12 cellular contexts compared by ENCODE assay signal in genomic region chr4:19729873-19730735, GRCh38.
A peak's percentile ranks its signal among the peaks of the same experiment; 100 is the strongest.
DNase-seq lines count a peak whose midpoint lies in the region; ATAC-seq and TF ChIP-seq lines count a peak whose summit lies in the region.
"Had no signal": no experiment of that assay in that cellular context is flagged by ENCODE, and none has a peak within 500 bp of the region (broad histone marks: within the 10 kb centered on the region; RNA-seq: fewer than 3 reads in every experiment).

No MANE protein-coding gene starts in this region.

- H3K4me3 ChIP-seq in heart left ventricle: peak overlapping the region in 1 of 12 donors; percentile 0
- no peak overlapping the region for H3K4me3 ChIP-seq in NB4 (ENCODE audit: low read depth, low read length)
- H3K4me3 ChIP-seq in spleen: peak overlapping the region in 1 of 8 donors; percentile 32
- H3K4me3 ChIP-seq in coronary artery: no peak overlapping the region

- ATAC-seq in heart left ventricle (peak in 2 of 4 donors; percentile 81 to 87), Right ventricle myocardium superior (ENCODE audit: poor library complexity) (no peak)
- ATAC-seq: effector memory CD8-positive, alpha-beta T cell had no signal

- no peaks in the 10 kb centered on the region for H3K27me3 ChIP-seq in heart left ventricle
- no peaks in the 10 kb centered on the region for H3K27me3 ChIP-seq in spleen (replicated peaks in 1 of 7)

- H3K36me3 ChIP-seq in heart left ventricle (no peaks in the 10 kb centered on the region), spleen (no peaks in the 10 kb centered on the region)

- H3K27ac ChIP-seq in heart left ventricle (peak overlapping the region in 9 of 12 donors; percentile 13 to 73 (median 39)), spleen (peak overlapping the region in 7 of 8 donors; percentile 33 to 78 (median 65)), coronary artery (no peak overlapping the region)
- H3K27ac ChIP-seq: KMS-11 had no signal

- whole genome bisulfite sequencing in heart left ventricle, 4 donors: 29 to 36% (median 32%) methylated on average over 8 of the region's 8 CpGs
- WGBS in spleen, 5 donors: 1 to 4% (median 2%) methylated on average over 8 of the region's 8 CpGs

- peaks cover 0 to 16% (median 0%) of the 10 kb centered on the region in 12 donors for H3K4me1 ChIP-seq in heart left ventricle
- peaks cover 5 to 17% (median 11%) of the 10 kb centered on the region in 6 donors for H3K4me1 ChIP-seq in spleen

- DNase-seq in heart left ventricle (peak in 3 of 5 donors; percentile 22 to 40 (median 30)), Right ventricle myocardium superior (no peak), NB4 (ENCODE audit: low read depth) (peak; percentile 57), dermis blood vessel endothelial cell (peak; percentile 65), spleen (no peak), LoVo (ENCODE audit: low spot score) (no peak), coronary artery (ENCODE audit: low spot score) (no peak), NCI-H345 (lab: John Stamatoyannopoulos, UW) (no peak)
- DNase-seq: activated CD4-positive, alpha-beta T cell treated with anti-CD3 and anti-CD28 coated beads, Interleukin-2, amount 50 U/mL, for 4 hours; effector memory CD8-positive, alpha-beta T cell; stimulated activated CD4-positive, alpha-beta T cell treated with anti-CD3 and anti-CD28 coated beads, Interleukin-1b, Interleukin-23, amount 100 ng/mL, for 48 hours had no signal

- TF ChIP-seq POLR2A in heart left ventricle (IDR thresholded peaks at IDR 0.05) (no peak), NB4 (IDR thresholded peaks at IDR 0.05; ENCODE audit: extremely low read depth, insufficient read length) (no peak), spleen (IDR thresholded peaks at IDR 0.05) (no peak)

- TF ChIP-seq CTCF in heart left ventricle (IDR thresholded peaks at IDR 0.05): no peak
- no peak for TF ChIP-seq CTCF in NB4 (IDR thresholded peaks at IDR 0.05; ENCODE audit: low read depth, low read length)
- TF ChIP-seq CTCF in spleen (IDR thresholded peaks at IDR 0.05 in 8 of 11, conservative IDR thresholded peaks at IDR 0.05 in 3 of 11): no peak
- no peak for TF ChIP-seq CTCF in coronary artery (IDR thresholded peaks at IDR 0.05)

- H3K9me3 ChIP-seq in heart left ventricle: peaks cover 0 to 13% (median 0%) of the 10 kb centered on the region in 12 donors
- peaks cover 0 to 14% (median 7%) of the 10 kb centered on the region in 8 donors for H3K9me3 ChIP-seq in spleen

- intact Hi-C loops in heart left ventricle (cut with DNase I) (no loop called here), Right ventricle myocardium superior (cut with DNase I) (no loop called here), spleen (cut with DNase I; ENCODE audit: low total_unique reads) (no loop called here)

Comparison
In these comparisons a context has a peak if more than half of its experiments do, and no peak if none do; other contexts are left out.
1. DNase-seq: peak in heart left ventricle (3 of 5), NB4 (single experiment) and dermis blood vessel endothelial cell (single experiment); none in Right ventricle myocardium superior (single experiment), spleen (single experiment), LoVo (single experiment), coronary artery (single experiment) and NCI-H345 (single experiment).
2. H3K27ac ChIP-seq: peak in heart left ventricle (9 of 12) and spleen (7 of 8); none in coronary artery (0 of 2).